8 cellular contexts compared by ENCODE assay signal in genomic region chr10:117004627-117005453, GRCh38. TPM values are rescaled to one million over a fixed set of nuclear protein-coding genes. Genes with fewer than 3 reads are reported as not detected.
DNase-seq lines count a peak whose midpoint lies in the region; ATAC-seq and TF ChIP-seq lines count a peak whose summit lies in the region.

SHTN1 (minus strand) TSS chr10:117005187; CDS start chr10:117005079, 108 bp downstream.

- H3K4me3 ChIP-seq in Panc1 (ENCODE audit: low read depth in 2 of 2, low read length in 2 of 2) (peak within 1 kb of the TSS; percentile 75 to 84), ascending aorta (peak within 1 kb of the TSS; percentile 68 to 97), right cardiac atrium (ENCODE audit: low read length) (peak within 1 kb of the TSS; percentile 85)

- peaks cover 20% of the 10 kb centered on the region for H3K27me3 Mint-ChIP-seq in IgD-negative memory B cell

- under 1% methylated on average over 80 of the region's 80 CpGs for WGBS in right cardiac atrium

- ATAC-seq in GM21423 (IDR thresholded peaks at IDR 0.05; ENCODE audit: unreplicated experiment), result peak; percentile 62
- ATAC-seq in Panc1, result peak; percentile 92
- peak; percentile 90 to 91 for ATAC-seq in right cardiac atrium

- H3K4me3 Mint-ChIP-seq in IgD-negative memory B cell, result peak within 1 kb of the TSS; percentile 76 to 90 (median 78)

- no peaks in the 10 kb centered on the region for H3K36me3 Mint-ChIP-seq in IgD-negative memory B cell

- H3K4me1 Mint-ChIP-seq in IgD-negative memory B cell, result peaks cover 0 to 4% (median 3%) of the 10 kb centered on the region in 3 donors

- H3K4me1 ChIP-seq in Panc1 (ENCODE audit: control insufficient read depth, insufficient read depth, low read length) (peaks cover 29% of the 10 kb centered on the region), ascending aorta (peaks cover 0 to 3% of the 10 kb centered on the region in 2 donors), right cardiac atrium (ENCODE audit: control insufficient read depth, insufficient read depth, low read length) (no peaks in the 10 kb centered on the region)

- H3K27me3 ChIP-seq in Panc1 (ENCODE audit: control insufficient read depth, insufficient read depth, low read length) (no peaks in the 10 kb centered on the region), ascending aorta (no peaks in the 10 kb centered on the region), right cardiac atrium (ENCODE audit: control insufficient read depth, insufficient read depth) (no peaks in the 10 kb centered on the region)

- POLR2A ChIA-PET in Panc1 (lab: Charles Lee), result no interaction called here

- no peaks in the 10 kb centered on the region for H3K9me3 Mint-ChIP-seq in IgD-negative memory B cell

- in situ Hi-C loops in Caki2 (cut with HindIII; ENCODE audit: low pct_unique_long_range_greater_than_20kb, low sequenced_read_pairs), result no loop called here
- in situ Hi-C loops in Panc1 (cut with HindIII; ENCODE audit: low pct_unique_long_range_greater_than_20kb, low sequenced_read_pairs), result no loop called here

- peak within 1 kb of the TSS in 1 of 3 donors; percentile 43 for H3K27ac Mint-ChIP-seq in IgD-negative memory B cell

- H3K36me3 ChIP-seq in Panc1 (ENCODE audit: control insufficient read depth, insufficient read depth, low read length) (no peaks in the 10 kb centered on the region), ascending aorta (no peaks in the 10 kb centered on the region)

- CTCF ChIA-PET in Panc1 (lab: Charles Lee), result interaction anchor here (0.9 kb wide), 1 partner anchor 109 kb away, joined by 3 read pairs; no protein-coding TSS in a partner anchor

- H3K9me3 ChIP-seq in Panc1 (ENCODE audit: control insufficient read depth, insufficient read depth, low read depth, low read length), result no peaks in the 10 kb centered on the region
- H3K9me3 ChIP-seq in ascending aorta, result no peaks in the 10 kb centered on the region
- H3K9me3 ChIP-seq in right cardiac atrium (ENCODE audit: control insufficient read depth, low read length), result no peaks in the 10 kb centered on the region

- H3K27ac ChIP-seq in Panc1 (ENCODE audit: low read length), result peak within 1 kb of the TSS; percentile 96
- peak within 1 kb of the TSS; percentile 70 to 79 for H3K27ac ChIP-seq in ascending aorta
- H3K27ac ChIP-seq in right cardiac atrium (ENCODE audit: low read length), result peak within 1 kb of the TSS; percentile 59

- BruUV-seq in Panc1 (replicated peaks; lab: Mats Ljungman, UMichigan), result no TSS peak

- no peak; the same call in 1 of the 2 replicates for TF ChIP-seq CTCF in Panc1 (IDR thresholded peaks at IDR 0.05)
- no peak for TF ChIP-seq CTCF in ascending aorta (IDR thresholded peaks at IDR 0.05)

- intact Hi-C loops in Panc1 (cut with micrococcal nuclease; ENCODE audit: unreplicated experiment), result loop anchor here (5.0 kb wide), 1 partner anchor 162 kb away; no protein-coding TSS in a partner anchor
- intact Hi-C loops in ascending aorta (cut with DNase I), result loop anchor here (10.0 kb wide), 1 partner anchor 170 kb away; no protein-coding TSS in a partner anchor
- intact Hi-C loops in right cardiac atrium (cut with DNase I), result no loop called here
- intact Hi-C loops in posterior vena cava (cut with DNase I), result no loop called here

- peak; percentile 91 for DNase-seq in Caki2 (ENCODE audit: low read depth)
- peak; percentile 51 for DNase-seq in Panc1 (ENCODE audit: low read depth, low spot score)
- peak; percentile 18 to 76 for DNase-seq in ascending aorta (ENCODE audit: low spot score in 2 of 2)
- peak; percentile 70 to 86 (median 84) for DNase-seq in right cardiac atrium
- DNase-seq in posterior vena cava (ENCODE audit: low spot score), result peak; percentile 88
- DNase-seq in T-helper 9 cell, result no peak

RNA-seq across cellular contexts. Expression of gene SHTN1, which starts in this region (rescaled TPM):
- total RNA-seq in Caki2 (2014; rRNA removed; shearing (Covaris generic); ENCODE audit: low replicate concordance), result 5.8 and 44.9 TPM in 2 replicates
- polyA plus RNA-seq in IgD-negative memory B cell (0.04 TPM), right cardiac atrium (1.5 TPM)
- total RNA-seq in Panc1 (2021; ENCODE audit: unreplicated experiment) (67.8 TPM), ascending aorta (3.0 TPM), right cardiac atrium (1 to 10 TPM; 4.9 to 7.9 (median 6.3) TPM), posterior vena cava (10 to 100 TPM; 11.9 to 14.4 TPM)
- 31.9 TPM for polyA plus RNA-seq in Panc1 (2012; ENCODE audit: insufficient read length)

Comparison
In these comparisons a context has a peak if more than half of its experiments do, and no peak if none do; other contexts are left out.
1. intact Hi-C loops: an anchor here in Panc1 (5.0 kb wide) and ascending aorta (10.0 kb wide); none called in right cardiac atrium and posterior vena cava.